1 cellular context compared by ENCODE assay signal in genomic region chr6:157728183-157728881, GRCh38.
TF ChIP-seq lines count a peak whose summit lies in the region.

No MANE protein-coding gene starts in this region.

TF ChIP-seq in HepG2, 621 proteins besides CTCF, POLR2A, EP300 and RAD21 (continued from another document and continues in another):
- peak; percentile 74; the same call in 1 of the 2 replicates for TF ChIP-seq ZNF280D (CRISPR knock-in tag; IDR thresholded peaks at IDR 0.05)
- no peak for TF ChIP-seq SOX6 (IDR thresholded peaks at IDR 0.05)
- peak; percentile 99 for TF ChIP-seq SOX6 (CRISPR knock-in tag; IDR thresholded peaks at IDR 0.05)
- TF ChIP-seq HNF4G (IDR thresholded peaks at IDR 0.05; ENCODE audit: borderline replicate concordance, low read depth, low read length): peak; percentile 96
- TF ChIP-seq HNF4G (CRISPR knock-in tag; IDR thresholded peaks at IDR 0.05; ENCODE audit: borderline replicate concordance, low read depth): peak; percentile 92; the same call in 1 of the 2 replicates
- peak; percentile 86 for TF ChIP-seq FOXA3 (CRISPR knock-in tag; IDR thresholded peaks at IDR 0.05)
- TF ChIP-seq HNRNPUL1 (IDR thresholded peaks at IDR 0.05; ENCODE audit: low read depth, low read length): no peak
- TF ChIP-seq HNF4A (CRISPR knock-in tag; IDR thresholded peaks at IDR 0.05): peak; percentile 94
- 0 out of 2 replicates have a peak, but pooled peaks have one; percentile 46 for TF ChIP-seq TOPORS (CRISPR knock-in tag; IDR thresholded peaks at IDR 0.05)
- TF ChIP-seq TEAD3 (CRISPR knock-in tag; optimal IDR thresholded peaks at IDR 0.05; ENCODE audit: borderline replicate concordance): peak; percentile 71
- TF ChIP-seq ATF4 (CRISPR knock-in tag; IDR thresholded peaks at IDR 0.05): peak in 1 of 2 experiments; percentile 77; a peak in 2 of 4 replicates
- peak; percentile 83; the same call in 1 of the 2 replicates for TF ChIP-seq NCOR1 (IDR thresholded peaks at IDR 0.05; ENCODE audit: borderline replicate concordance, low read length)
- peak; percentile 70; the same call in 1 of the 2 replicates for TF ChIP-seq ZNF430 (CRISPR knock-in tag; IDR thresholded peaks at IDR 0.05)
- 0 out of 2 replicates have a peak, but pooled peaks have one; percentile 29 for TF ChIP-seq GTF3A (CRISPR knock-in tag; conservative IDR thresholded peaks at IDR 0.05)
- TF ChIP-seq ZFP82 (CRISPR knock-in tag; IDR thresholded peaks at IDR 0.05; ENCODE audit: borderline replicate concordance): 0 out of 2 replicates have a peak, but pooled peaks have one; percentile 29
- TF ChIP-seq RELA (CRISPR knock-in tag; IDR thresholded peaks at IDR 0.05): 0 out of 2 replicates have a peak, but pooled peaks have one; percentile 21
- TF ChIP-seq E2F1 (CRISPR knock-in tag; IDR thresholded peaks at IDR 0.05): no peak
- TF ChIP-seq JUN (CRISPR knock-in tag; IDR thresholded peaks at IDR 0.05): peak; percentile 95
- peak; percentile 23; the same call in 1 of the 2 replicates for TF ChIP-seq REPIN1 (CRISPR knock-in tag; IDR thresholded peaks at IDR 0.05; ENCODE audit: borderline replicate concordance, low read depth)
- TF ChIP-seq TCF12 (IDR thresholded peaks at IDR 0.05): no peak
- peak; percentile 55; the same call in 1 of the 2 replicates for TF ChIP-seq TCF12 (CRISPR knock-in tag; IDR thresholded peaks at IDR 0.05)
- peak; percentile 48; the same call in 1 of the 2 replicates for TF ChIP-seq CBFB (CRISPR knock-in tag; IDR thresholded peaks at IDR 0.05)
- peak; percentile 58; the same call in 1 of the 2 replicates for TF ChIP-seq DPF2 (CRISPR knock-in tag; IDR thresholded peaks at IDR 0.05; ENCODE audit: borderline replicate concordance, low read depth)
- no peak for TF ChIP-seq RFXAP (CRISPR knock-in tag; IDR thresholded peaks at IDR 0.05; ENCODE audit: borderline replicate concordance)
- no peak for TF ChIP-seq MED8 (CRISPR knock-in tag; IDR thresholded peaks at IDR 0.05; ENCODE audit: insufficient replicate concordance)
- peak; percentile 86 for TF ChIP-seq MED1 (CRISPR knock-in tag; IDR thresholded peaks at IDR 0.05)
- peak; percentile 89; the same call in 1 of the 2 replicates for TF ChIP-seq FOXJ3 (CRISPR knock-in tag; IDR thresholded peaks at IDR 0.05; ENCODE audit: borderline replicate concordance)
- no peak; the same call in 1 of the 2 replicates for TF ChIP-seq ZNF292 (CRISPR knock-in tag; IDR thresholded peaks at IDR 0.05; ENCODE audit: borderline replicate concordance, low read depth)
- peak; percentile 86 for TF ChIP-seq CREB1 (IDR thresholded peaks at IDR 0.05)
- peak; percentile 83 for TF ChIP-seq CREB1 (CRISPR knock-in tag; IDR thresholded peaks at IDR 0.05)
- TF ChIP-seq ZNF644 (CRISPR knock-in tag; IDR thresholded peaks at IDR 0.05; ENCODE audit: low read depth): peak; percentile 69
- TF ChIP-seq ZNF781 (CRISPR knock-in tag; IDR thresholded peaks at IDR 0.05; ENCODE audit: borderline replicate concordance, not compliant biosample characterization): peak; percentile 20
- peak; percentile 61; the same call in 1 of the 2 replicates for TF ChIP-seq CCDC6 (CRISPR knock-in tag; IDR thresholded peaks at IDR 0.05)
- no peak; the same call in 1 of the 2 replicates for TF ChIP-seq ZC3H4 (CRISPR knock-in tag; IDR thresholded peaks at IDR 0.05; ENCODE audit: borderline replicate concordance)
- peak; percentile 71; the same call in 1 of the 2 replicates for TF ChIP-seq ZBTB34 (CRISPR knock-in tag; IDR thresholded peaks at IDR 0.05)
- peak; percentile 43; the same call in 1 of the 2 replicates for TF ChIP-seq ZNF335 (CRISPR knock-in tag; IDR thresholded peaks at IDR 0.05)
- 0 out of 2 replicates have a peak, but pooled peaks have one; percentile 13 for TF ChIP-seq STAG1 (CRISPR knock-in tag; IDR thresholded peaks at IDR 0.05)
- TF ChIP-seq ATF1 (CRISPR knock-in tag; IDR thresholded peaks at IDR 0.05): peak; percentile 78
- TF ChIP-seq HDAC2 (CRISPR knock-in tag; IDR thresholded peaks at IDR 0.05): peak; percentile 94
- TF ChIP-seq PRDM10 (CRISPR knock-in tag; IDR thresholded peaks at IDR 0.05; ENCODE audit: low read depth): peak; percentile 98
- no peak for TF ChIP-seq DBP (CRISPR knock-in tag; IDR thresholded peaks at IDR 0.05; ENCODE audit: not compliant biosample characterization)
- no peak for TF ChIP-seq SKIL (CRISPR knock-in tag; IDR thresholded peaks at IDR 0.05; ENCODE audit: borderline replicate concordance)
- no peak; the same call in 1 of the 2 replicates for TF ChIP-seq SNAPC2 (CRISPR knock-in tag; IDR thresholded peaks at IDR 0.05)
- 0 out of 2 replicates have a peak, but pooled peaks have one; percentile 69 for TF ChIP-seq RNF2 (conservative IDR thresholded peaks at IDR 0.05; ENCODE audit: low read depth)
- peak; percentile 43; the same call in 1 of the 2 replicates for TF ChIP-seq ZNF687 (CRISPR knock-in tag; IDR thresholded peaks at IDR 0.05)
- 0 out of 2 replicates have a peak, but pooled peaks have one; percentile 51 for TF ChIP-seq ZMYM4 (CRISPR knock-in tag; IDR thresholded peaks at IDR 0.05)
- TF ChIP-seq PHF21A (CRISPR knock-in tag; IDR thresholded peaks at IDR 0.05): peak; percentile 51
- no peak for TF ChIP-seq ZNF264 (CRISPR knock-in tag; IDR thresholded peaks at IDR 0.05)
- TF ChIP-seq KAT8 (CRISPR knock-in tag; IDR thresholded peaks at IDR 0.05): peak; percentile 66
